In the genomic region with DNA sequence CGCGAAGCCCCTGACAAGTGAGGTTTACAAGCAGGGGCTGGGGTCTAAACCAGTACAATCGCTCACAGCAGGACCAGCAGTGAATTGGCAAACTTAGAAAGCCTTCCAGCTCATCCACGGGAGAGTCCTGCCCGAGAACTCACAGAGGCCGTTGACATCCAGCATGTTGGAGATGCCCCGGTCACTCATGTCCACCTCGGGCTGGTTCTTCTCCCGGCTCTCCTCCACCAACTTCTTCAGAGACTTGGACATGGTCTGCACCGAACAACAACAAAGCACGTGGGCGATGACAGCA, we compare ENCODE assay signal across 8 cellular contexts. TPM values are rescaled to one million over a fixed set of nuclear protein-coding genes. Genes with fewer than 3 reads are reported as not detected.
DNase-seq lines count a peak whose midpoint lies in the region; ATAC-seq, FAIRE-seq and TF ChIP-seq lines count a peak whose summit lies in the region.

No MANE protein-coding gene starts in this region.

- H3K4me3 ChIP-seq in SK-N-SH (ENCODE audit: low read depth in 2 of 2, low read length in 1 of 2) (peak overlapping the region; percentile 88 to 89), kidney epithelial cell (ENCODE audit: low read depth, low read length) (peak overlapping the region; percentile 68), suprapubic skin (peak overlapping the region; percentile 67)

- no peak for ATAC-seq in SK-N-SH treated with all-trans-retinoic acid at 6 μM for 48 hours
- no peak for ATAC-seq in GM18519 (IDR thresholded peaks at IDR 0.05; ENCODE audit: low FRiP score, unreplicated experiment)

- no peaks in the 10 kb centered on the region for H3K27me3 ChIP-seq in SK-N-SH (ENCODE audit: insufficient read depth)
- no peaks in the 10 kb centered on the region for H3K27me3 ChIP-seq in kidney epithelial cell (ENCODE audit: control insufficient read depth, insufficient read depth, low read length)
- no peaks in the 10 kb centered on the region for H3K27me3 ChIP-seq in suprapubic skin

- DNase-seq in SK-N-SH (no peak), amniotic epithelial cell (ENCODE audit: low read depth) (peak; percentile 54), kidney epithelial cell (ENCODE audit: low read depth) (no peak), suprapubic skin (ENCODE audit: low spot score in 2 of 2) (no peak), ureter (ENCODE audit: low spot score) (no peak), RCC 7860 (ENCODE audit: low spot score) (no peak)

- CTCF ChIA-PET in SK-N-SH (lab: Yijun Ruan, JAX) = interaction anchor here (0.6 to 1.2 kb wide), 2 partner anchors 426 to 914 kb away, joined by 3 read pairs; no protein-coding TSS in a partner anchor

- TF ChIP-seq CTCF in SK-N-SH (IDR thresholded peaks at IDR 0.05) (no peak), kidney epithelial cell (IDR thresholded peaks at IDR 0.05; ENCODE audit: insufficient read depth, low read length, poor library complexity, severe bottlenecking) (no peak), suprapubic skin (IDR thresholded peaks at IDR 0.05) (no peak)

- TF ChIP-seq POLR2A in suprapubic skin (IDR thresholded peaks at IDR 0.05) = no peak

- POLR2A ChIA-PET in SK-N-SH (lab: Yijun Ruan, JAX) = no interaction called here

- peak overlapping the region; percentile 83; the same call in 1 of the 2 replicates for H2AFZ ChIP-seq in SK-N-SH (ENCODE audit: low read depth)

- peaks cover 52% of the 10 kb centered on the region for H3K79me2 ChIP-seq in SK-N-SH (ENCODE audit: insufficient read depth)

- H3K9me2 ChIP-seq in SK-N-SH = no peaks in the 10 kb centered on the region

- peaks cover 3% of the 10 kb centered on the region for H3F3A ChIP-seq in SK-N-SH (replicated peaks; ENCODE audit: insufficient read depth)

- 10% methylated on average over 12 of the region's 12 CpGs for WGBS in SK-N-SH (ENCODE audit: low lambda C conversion rate)
- 5% methylated on average over 12 of the region's 12 CpGs for WGBS in suprapubic skin

- no peaks in the 10 kb centered on the region for H3K36me3 ChIP-seq in SK-N-SH (replicated peaks in 1 of 2; ENCODE audit: control insufficient read depth in 1 of 2, insufficient read depth in 2 of 2, low read length in 1 of 2)
- no peaks in the 10 kb centered on the region for H3K36me3 ChIP-seq in kidney epithelial cell (ENCODE audit: control insufficient read depth, insufficient read depth, low read length)
- no peaks in the 10 kb centered on the region for H3K36me3 ChIP-seq in suprapubic skin

- no peak for TF ChIP-seq EP300 in SK-N-SH (IDR thresholded peaks at IDR 0.05; ENCODE audit: borderline replicate concordance in 1 of 2, low read depth in 1 of 2, low read length in 1 of 2)
- TF ChIP-seq EP300 in suprapubic skin (IDR thresholded peaks at IDR 0.05) = no peak

- no peak for FAIRE-seq in RCC 7860 (lab: Jason Lieb, UNC)

- H3K27ac ChIP-seq in SK-N-SH (ENCODE audit: low read depth in 2 of 2, low read length in 1 of 2) (peak overlapping the region; percentile 50 to 78; a peak in 2 of 4 replicates), suprapubic skin (peak overlapping the region; percentile 42)

- TF ChIP-seq RAD21 in SK-N-SH (IDR thresholded peaks at IDR 0.05; ENCODE audit: low read length) = no peak

- no peaks in the 10 kb centered on the region for H3K9me3 ChIP-seq in SK-N-SH
- H3K9me3 ChIP-seq in suprapubic skin = no peaks in the 10 kb centered on the region

- H3K4me1 ChIP-seq in SK-N-SH (ENCODE audit: control insufficient read depth in 1 of 2, insufficient read depth in 2 of 2, low read depth in 1 of 2, low read length in 1 of 2) = peaks cover 0 to 13% of the 10 kb centered on the region in 2 experiments; a peak in 2 of 4 replicates
- peaks cover 34% of the 10 kb centered on the region for H3K4me1 ChIP-seq in suprapubic skin

- H4K20me1 ChIP-seq in SK-N-SH (ENCODE audit: insufficient read depth) = no peaks in the 10 kb centered on the region

- H3K4me2 ChIP-seq in SK-N-SH = peak overlapping the region; percentile 99

- peak overlapping the region; percentile 67 for H3K9ac ChIP-seq in SK-N-SH

TF ChIP-seq in SK-N-SH, 30 proteins besides CTCF, POLR2A, EP300 and RAD21:
- TF ChIP-seq FOXM1 (IDR thresholded peaks at IDR 0.05; ENCODE audit: low read depth) (no peak), RFX5 (IDR thresholded peaks at IDR 0.05; ENCODE audit: low read length) (no peak), MAX (IDR thresholded peaks at IDR 0.05; ENCODE audit: low read depth) (peak; percentile 91), SIN3A (IDR thresholded peaks at IDR 0.05; ENCODE audit: borderline replicate concordance, low read depth, low read length) (peak; percentile 82; the same call in 1 of the 2 replicates), ZBTB33 (IDR thresholded peaks at IDR 0.05; ENCODE audit: borderline replicate concordance, low read depth) (no peak), NRF1 (IDR thresholded peaks at IDR 0.05; ENCODE audit: low read depth, low read length) (no peak)
- TF ChIP-seq, protein P1, sequence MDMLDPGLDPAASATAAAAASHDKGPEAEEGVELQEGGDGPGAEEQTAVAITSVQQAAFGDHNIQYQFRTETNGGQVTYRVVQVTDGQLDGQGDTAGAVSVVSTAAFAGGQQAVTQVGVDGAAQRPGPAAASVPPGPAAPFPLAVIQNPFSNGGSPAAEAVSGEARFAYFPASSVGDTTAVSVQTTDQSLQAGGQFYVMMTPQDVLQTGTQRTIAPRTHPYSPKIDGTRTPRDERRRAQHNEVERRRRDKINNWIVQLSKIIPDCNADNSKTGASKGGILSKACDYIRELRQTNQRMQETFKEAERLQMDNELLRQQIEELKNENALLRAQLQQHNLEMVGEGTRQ (IDR thresholded peaks at IDR 0.05; ENCODE audit: borderline replicate concordance, low read depth, low read length) = no peak
TF ChIP-seq in SK-N-SH: peak in this region for 2.

TF ChIP-seq in SK-N-SH treated with all-trans-retinoic acid at 6 μM for 48 hours, 23 proteins besides CTCF, POLR2A, EP300 and RAD21:
- TF ChIP-seq ISL1 (CRISPR knock-in tag; IDR thresholded peaks at IDR 0.05) (no peak), OSR1 (CRISPR knock-in tag; IDR thresholded peaks at IDR 0.05) (no peak), ZNF565 (CRISPR knock-in tag; conservative IDR thresholded peaks at IDR 0.05; ENCODE audit: low read depth) (no peak), ZNF70 (CRISPR knock-in tag; IDR thresholded peaks at IDR 0.05) (no peak), ARNTL (CRISPR knock-in tag; IDR thresholded peaks at IDR 0.05; ENCODE audit: borderline replicate concordance, low read depth) (no peak), ZFP3 (CRISPR knock-in tag; IDR thresholded peaks at IDR 0.05) (no peak)

RNA-seq across cellular contexts. Expression of gene RSU1, which starts 0.4 kb away (rescaled TPM):
- 59.8 and 81.4 TPM in 2 replicates for polyA plus RNA-seq in SK-N-SH (2012; rRNA removed)
- polyA plus RNA-seq in SK-N-SH (2012; cell fraction: cytosol; rRNA removed) = 63.3 and 65.7 TPM in 2 replicates
- 21.3 and 45.6 TPM in 2 replicates for polyA plus RNA-seq in SK-N-SH (2012; cell fraction: nucleus; rRNA removed)
- total RNA-seq in kidney epithelial cell (75.3 and 76.8 TPM in 2 replicates), suprapubic skin (10 to 100 TPM; 41.4 to 58.7 (median 57.4) TPM), ureter (78.7 TPM)
